ENCODE assay signal across 11 cellular contexts in the genomic region with DNA sequence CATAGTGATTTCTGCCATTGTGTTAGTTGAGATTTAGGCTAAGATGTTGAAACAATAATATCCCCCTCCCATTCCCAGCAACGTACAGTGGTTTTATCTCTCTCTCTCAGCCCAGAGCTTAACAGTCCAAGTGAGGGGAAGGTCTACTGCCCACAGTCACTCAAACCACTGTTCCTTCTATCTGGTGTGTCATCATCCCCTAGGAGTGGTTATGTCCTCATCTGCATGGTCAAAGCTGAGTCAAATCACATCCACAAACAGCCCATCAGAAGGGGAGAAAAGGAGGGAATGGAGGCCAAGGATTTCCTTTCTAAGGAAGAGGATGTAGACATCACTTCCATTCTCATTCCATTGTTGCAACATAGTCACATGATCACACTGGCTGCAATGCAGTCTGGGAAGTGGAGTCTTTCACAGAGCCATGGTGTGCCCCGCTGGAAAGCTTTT. TPM values are rescaled to one million over a fixed set of nuclear protein-coding genes. Genes with fewer than 3 reads are reported as not detected.
DNase-seq lines count a peak whose midpoint lies in the region; ATAC-seq lines count a peak whose summit lies in the region.
"Had no signal": no experiment of that assay in that cellular context is flagged by ENCODE, and none has a peak within 500 bp of the region (broad histone marks: within the 10 kb centered on the region; RNA-seq: fewer than 3 reads in every experiment).

No MANE protein-coding gene starts in this region.

- H3K4me3 Mint-ChIP-seq in activated naive CD8-positive, alpha-beta T cell treated with anti-CD3 and anti-CD28 coated beads, Interleukin-2, amount 10 ng/mL, durations not matched to agents 7 days and 5 days = no peak overlapping the region

- DNase-seq in AG08395 (ENCODE audit: low spot score) (peak; percentile 22), HK-2 (ENCODE audit: unreplicated experiment) (peak; percentile 30), iris pigment epithelial cell (ENCODE audit: low read depth) (peak; percentile 52), nucleus accumbens (lab: John Stamatoyannopoulos, UW) (no peak)
- DNase-seq in activated naive CD8-positive, alpha-beta T cell treated with anti-CD3 and anti-CD28 coated beads, Interleukin-2, amount 10 ng/mL, durations not matched to agents 7 days and 5 days = no peak
- no peak for DNase-seq in stimulated activated CD4-positive, alpha-beta T cell treated with anti-CD3 and anti-CD28 coated beads, Interleukin-2, amount 100 ng/mL, for 48 hours
- DNase-seq: activated CD4-positive, alpha-beta T cell treated with anti-CD3 and anti-CD28 coated beads, Interleukin-2, amount 50 U/mL, for 1 hour had no signal

- H3K27me3 Mint-ChIP-seq in activated naive CD8-positive, alpha-beta T cell treated with anti-CD3 and anti-CD28 coated beads, Interleukin-2, amount 10 ng/mL, durations not matched to agents 7 days and 5 days = no peaks in the 10 kb centered on the region

- POLR2A ChIA-PET in activated naive CD8-positive, alpha-beta T cell treated with anti-CD3 and anti-CD28 coated beads, Interleukin-2, amount 10 ng/mL, durations not matched to agents 7 days and 5 days (lab: Charles Lee) = no interaction called here

- H3K9me3 Mint-ChIP-seq in activated naive CD8-positive, alpha-beta T cell treated with anti-CD3 and anti-CD28 coated beads, Interleukin-2, amount 10 ng/mL, durations not matched to agents 7 days and 5 days = peaks cover 4% of the 10 kb centered on the region

- H3K27ac Mint-ChIP-seq in activated naive CD8-positive, alpha-beta T cell treated with anti-CD3 and anti-CD28 coated beads, Interleukin-2, amount 10 ng/mL, durations not matched to agents 7 days and 5 days = peak overlapping the region; percentile 21

- H3K36me3 Mint-ChIP-seq in activated naive CD8-positive, alpha-beta T cell treated with anti-CD3 and anti-CD28 coated beads, Interleukin-2, amount 10 ng/mL, durations not matched to agents 7 days and 5 days = peaks cover 5% of the 10 kb centered on the region

- no peak for ATAC-seq in activated naive CD8-positive, alpha-beta T cell treated with anti-CD3 and anti-CD28 coated beads, Interleukin-2, amount 10 ng/mL, durations not matched to agents 7 days and 5 days (ENCODE audit: low read depth)
- ATAC-seq in HG03139 (IDR thresholded peaks at IDR 0.05; ENCODE audit: unreplicated experiment) = no peak
- no peak for ATAC-seq in HG03159 (IDR thresholded peaks at IDR 0.05; ENCODE audit: unreplicated experiment)

- H3K4me1 Mint-ChIP-seq in activated naive CD8-positive, alpha-beta T cell treated with anti-CD3 and anti-CD28 coated beads, Interleukin-2, amount 10 ng/mL, durations not matched to agents 7 days and 5 days = peaks cover 43% of the 10 kb centered on the region

RNA-seq across cellular contexts. Expression of a gene that starts 42.8 kb away (rescaled TPM):
- under 1 TPM; 0.55 to 0.68 TPM for total RNA-seq in activated naive CD8-positive, alpha-beta T cell treated with anti-CD3 and anti-CD28 coated beads, Interleukin-2, amount 10 ng/mL, durations not matched to agents 7 days and 5 days
- total RNA-seq: kidney epithelial cell, pulmonary artery endothelial cell had no signal

Comparison
In these comparisons a context has a peak if more than half of its experiments do, and no peak if none do; other contexts are left out.
1. DNase-seq: peak in AG08395 (single experiment), HK-2 (single experiment) and iris pigment epithelial cell (single experiment); none in activated naive CD8-positive, alpha-beta T cell treated with anti-CD3 and anti-CD28 coated beads, Interleukin-2, amount 10 ng/mL, durations not matched to agents 7 days and 5 days (single experiment), nucleus accumbens (0 of 56) and stimulated activated CD4-positive, alpha-beta T cell treated with anti-CD3 and anti-CD28 coated beads, Interleukin-2, amount 100 ng/mL, for 48 hours (0 of 2).